In genomic region chr18:77077401-77077800, GRCh38 we compare ENCODE assay signal across 27 cellular contexts. TPM values are rescaled to one million over a fixed set of nuclear protein-coding genes. Genes with fewer than 3 reads are reported as not detected.
A peak's percentile ranks its signal among the peaks of the same experiment; 100 is the strongest.
DNase-seq lines count a peak whose midpoint lies in the region; TF ChIP-seq lines count a peak whose summit lies in the region.
"Had no signal": no experiment of that assay in that cellular context is flagged by ENCODE, and none has a peak within 500 bp of the region (broad histone marks: within the 10 kb centered on the region; RNA-seq: fewer than 3 reads in every experiment).

No MANE protein-coding gene starts in this region.

- H3K9me2 ChIP-seq in Karpas-422 (replicated peaks; ENCODE audit: insufficient read depth, low read length) = no peaks in the 10 kb centered on the region

- H3K4me3 Mint-ChIP-seq in activated naive CD4-positive, alpha-beta T cell treated with anti-CD3 and anti-CD28 coated beads for 36 hours = no peak overlapping the region
- no peak overlapping the region for H3K4me3 Mint-ChIP-seq in dendritic cell treated with granulocyte-macrophage colony-stimulating factor and Interleukin-4, amounts not matched to agents 40 ng/mL and 50 ng/mL, for 4 days
- no peak overlapping the region for H3K4me3 Mint-ChIP-seq in mesothelial cell of epicardium
- H3K4me3 Mint-ChIP-seq: neural progenitor cell had no signal

- H3K4me3 ChIP-seq in Karpas-422 (ENCODE audit: low read length) (no peak overlapping the region), transverse colon (no peak overlapping the region)
- H3K4me3 ChIP-seq: gastrocnemius medialis, GM12878, HAP-1, lung, neural progenitor cell, right atrium auricular region, thyroid gland had no signal

- CTCF ChIA-PET in activated naive CD4-positive, alpha-beta T cell treated with anti-CD3 and anti-CD28 coated beads for 36 hours (lab: Charles Lee) = no interaction called here

- intact Hi-C loops in activated naive CD4-positive, alpha-beta T cell treated with anti-CD3 and anti-CD28 coated beads for 36 hours (cut with micrococcal nuclease) = no loop called here
- intact Hi-C loops in dendritic cell treated with granulocyte-macrophage colony-stimulating factor and Interleukin-4, amounts not matched to agents 40 ng/mL and 50 ng/mL, for 4 days (cut with micrococcal nuclease) = no loop called here
- intact Hi-C loops in transverse colon (cut with DNase I; ENCODE audit: low total_unique reads) = no loop called here

- no peaks in the 10 kb centered on the region for H3K27me3 Mint-ChIP-seq in activated naive CD4-positive, alpha-beta T cell treated with anti-CD3 and anti-CD28 coated beads for 36 hours (ENCODE audit: low read depth)
- no peaks in the 10 kb centered on the region for H3K27me3 Mint-ChIP-seq in dendritic cell treated with granulocyte-macrophage colony-stimulating factor and Interleukin-4, amounts not matched to agents 40 ng/mL and 50 ng/mL, for 4 days
- H3K27me3 Mint-ChIP-seq in mesothelial cell of epicardium (ENCODE audit: low read depth) = no peaks in the 10 kb centered on the region

- 83 to 96% methylated on average over 1 to 7 of the region's 7 CpGs for WGBS in transverse colon (ENCODE audit: low coverage in 1 of 2), 2 donors

- no peak for TF ChIP-seq CTCF in mesothelial cell of epicardium (IDR thresholded peaks at IDR 0.05; ENCODE audit: unreplicated experiment)
- TF ChIP-seq CTCF in transverse colon (IDR thresholded peaks at IDR 0.05) = no peak

- no peaks in the 10 kb centered on the region for H3K9me3 Mint-ChIP-seq in activated naive CD4-positive, alpha-beta T cell treated with anti-CD3 and anti-CD28 coated beads for 36 hours
- no peaks in the 10 kb centered on the region for H3K9me3 Mint-ChIP-seq in dendritic cell treated with granulocyte-macrophage colony-stimulating factor and Interleukin-4, amounts not matched to agents 40 ng/mL and 50 ng/mL, for 4 days
- peaks cover 3% of the 10 kb centered on the region for H3K9me3 Mint-ChIP-seq in mesothelial cell of epicardium
- H3K9me3 Mint-ChIP-seq: neural progenitor cell had no signal

- TF ChIP-seq POLR2A in transverse colon (IDR thresholded peaks at IDR 0.05) = no peak

- H3K4me1 ChIP-seq in Karpas-422 (ENCODE audit: low read length) = peaks cover 55% of the 10 kb centered on the region
- H3K4me1 ChIP-seq in transverse colon = peaks cover 0 to 17% (median 0%) of the 10 kb centered on the region in 4 donors
- H3K4me1 ChIP-seq: HAP-1, neural progenitor cell had no signal

- H3K27ac Mint-ChIP-seq in activated naive CD4-positive, alpha-beta T cell treated with anti-CD3 and anti-CD28 coated beads for 36 hours = peak overlapping the region; percentile 59
- peak overlapping the region; percentile 71 for H3K27ac Mint-ChIP-seq in dendritic cell treated with granulocyte-macrophage colony-stimulating factor and Interleukin-4, amounts not matched to agents 40 ng/mL and 50 ng/mL, for 4 days
- no peak overlapping the region for H3K27ac Mint-ChIP-seq in mesothelial cell of epicardium
- H3K27ac Mint-ChIP-seq: neural progenitor cell had no signal

- no peak overlapping the region for H3K9ac ChIP-seq in Karpas-422 (ENCODE audit: low read length)
- H3K9ac ChIP-seq: neural progenitor cell had no signal

- no peak for TF ChIP-seq EP300 in transverse colon (IDR thresholded peaks at IDR 0.05; ENCODE audit: low read depth)

- H3K4me2 ChIP-seq in Karpas-422 (ENCODE audit: low read depth, low read length, poor library complexity, severe bottlenecking) = no peak overlapping the region
- H3K4me2 ChIP-seq: neural progenitor cell had no signal

- peaks cover 4% of the 10 kb centered on the region; the same call in 1 of the 2 replicates for H3K36me3 ChIP-seq in Karpas-422 (ENCODE audit: insufficient read depth, low read length)
- no peaks in the 10 kb centered on the region for H3K36me3 ChIP-seq in transverse colon
- H3K36me3 ChIP-seq: gastrocnemius medialis, HAP-1, neural progenitor cell, right atrium auricular region, thyroid gland had no signal

- no peak for DNase-seq in activated naive CD4-positive, alpha-beta T cell treated with anti-CD3 and anti-CD28 coated beads for 36 hours
- DNase-seq in activated naive CD4-positive, alpha-beta T cell treated with anti-CD3 and anti-CD28 coated beads, Interleukin-2, amount 50 U/mL, for 16 hours = no peak
- DNase-seq in Karpas-422 (peak; percentile 41), mesothelial cell of epicardium (ENCODE audit: low spot score in 2 of 2, unreplicated experiment in 2 of 2) (no peak), transverse colon (no peak)
- DNase-seq in stimulated activated CD8-positive, alpha-beta memory T cell treated with anti-CD3 and anti-CD28 coated beads, Interleukin-4, amount 100 ng/mL, for 48 hours = peak; percentile 20
- DNase-seq in stimulated activated CD4-positive, alpha-beta T cell treated with anti-CD3 and anti-CD28 coated beads, Interleukin-12 subunit alpha, Interleukin-12 subunit beta, amount 100 ng/mL, for 4 hours = no peak
- DNase-seq: activated CD4-positive, alpha-beta T cell treated with anti-CD3 and anti-CD28 coated beads, Interleukin-2, amount 50 U/mL, for 48 hours; activated naive CD4-positive, alpha-beta T cell treated with Interleukin-2 at 50 U/mL for 16 hours; activated T-cell treated with anti-CD3 and anti-CD28 coated beads for 4 hours; AML-193; anterior cingulate cortex; gastrocnemius medialis; kidney glomerular epithelial cell; NCI-H2029; NCI-H2227 treated with DMSO at 0.1 percent for 48 hours; NCI-H526; small intestine; T-helper 1 cell; thyroid gland had no signal

- H3K9me3 ChIP-seq in Karpas-422 (ENCODE audit: low read length) = no peaks in the 10 kb centered on the region
- no peaks in the 10 kb centered on the region for H3K9me3 ChIP-seq in transverse colon
- H3K9me3 ChIP-seq: gastrocnemius medialis, HAP-1, right atrium auricular region, thyroid gland had no signal

- peaks cover 14% of the 10 kb centered on the region for H3K36me3 Mint-ChIP-seq in activated naive CD4-positive, alpha-beta T cell treated with anti-CD3 and anti-CD28 coated beads for 36 hours (ENCODE audit: low read depth)
- peaks cover 64% of the 10 kb centered on the region for H3K36me3 Mint-ChIP-seq in dendritic cell treated with granulocyte-macrophage colony-stimulating factor and Interleukin-4, amounts not matched to agents 40 ng/mL and 50 ng/mL, for 4 days (ENCODE audit: low read depth)
- H3K36me3 Mint-ChIP-seq in mesothelial cell of epicardium = peaks cover 1% of the 10 kb centered on the region
- H3K36me3 Mint-ChIP-seq: neural progenitor cell had no signal

- in situ Hi-C loops in transverse colon (cut with MboI; ENCODE audit: low pct_ligation_motif_present in 1 of 4, low pct_unique_long_range_greater_than_20kb in 1 of 4, low sequenced_read_pairs in 3 of 4) = no loop called here

- H2AFZ ChIP-seq in Karpas-422 (ENCODE audit: low read length) = no peak overlapping the region
- H2AFZ ChIP-seq: neural progenitor cell had no signal

- H3K27ac ChIP-seq in Karpas-422 (ENCODE audit: low read length) = no peak overlapping the region
- no peak overlapping the region for H3K27ac ChIP-seq in transverse colon
- H3K27ac ChIP-seq: neural progenitor cell, thyroid gland had no signal

- peaks cover 6% of the 10 kb centered on the region for H4K20me1 ChIP-seq in Karpas-422 (ENCODE audit: insufficient read depth, low read depth, low read length)

- H3K4me1 Mint-ChIP-seq in activated naive CD4-positive, alpha-beta T cell treated with anti-CD3 and anti-CD28 coated beads for 36 hours (ENCODE audit: low read depth) = peaks cover 57% of the 10 kb centered on the region
- peaks cover 67% of the 10 kb centered on the region for H3K4me1 Mint-ChIP-seq in dendritic cell treated with granulocyte-macrophage colony-stimulating factor and Interleukin-4, amounts not matched to agents 40 ng/mL and 50 ng/mL, for 4 days (ENCODE audit: low read depth)
- H3K4me1 Mint-ChIP-seq in mesothelial cell of epicardium = peaks cover 13% of the 10 kb centered on the region
- H3K4me1 Mint-ChIP-seq: neural progenitor cell had no signal

- H3K79me2 ChIP-seq in Karpas-422 (ENCODE audit: low read length) = peaks cover 85% of the 10 kb centered on the region

- H3K27me3 ChIP-seq in Karpas-422 (ENCODE audit: low read length) (no peaks in the 10 kb centered on the region), transverse colon (no peaks in the 10 kb centered on the region)
- H3K27me3 ChIP-seq: gastrocnemius medialis, neural progenitor cell, right atrium auricular region, thyroid gland had no signal

RNA-seq across cellular contexts. Expression of gene MBP, which starts 55.2 kb away (rescaled TPM):
- total RNA-seq in activated naive CD4-positive, alpha-beta T cell treated with anti-CD3 and anti-CD28 coated beads for 36 hours = 10 to 100 TPM; 35.9 to 36.6 TPM
- total RNA-seq in Karpas-422 (2014; rRNA removed; shearing (Covaris generic); ENCODE audit: low replicate concordance) = 58.3 and 67.8 TPM in 2 replicates
- 19.1 to 20.8 TPM (median 20.6 TPM) in 3 replicates for total RNA-seq in mesothelial cell of epicardium
- 10 to 100 TPM; 12.7 to 53.4 (median 41.0) TPM for total RNA-seq in transverse colon
- total RNA-seq: A673 had no signal

Comparison
In these comparisons a context has a peak if more than half of its experiments do, and no peak if none do; other contexts are left out.
1. DNase-seq: peak in Karpas-422 (single experiment) and stimulated activated CD8-positive, alpha-beta memory T cell treated with anti-CD3 and anti-CD28 coated beads, Interleukin-4, amount 100 ng/mL, for 48 hours (single experiment); none in activated naive CD4-positive, alpha-beta T cell treated with anti-CD3 and anti-CD28 coated beads for 36 hours (single experiment), activated naive CD4-positive, alpha-beta T cell treated with anti-CD3 and anti-CD28 coated beads, Interleukin-2, amount 50 U/mL, for 16 hours (single experiment), stimulated activated CD4-positive, alpha-beta T cell treated with anti-CD3 and anti-CD28 coated beads, Interleukin-12 subunit alpha, Interleukin-12 subunit beta, amount 100 ng/mL, for 4 hours (single experiment), mesothelial cell of epicardium (0 of 2) and transverse colon (single experiment).